7 cellular contexts compared by ENCODE assay signal in genomic region chr1:221045842-221046831, GRCh38.
DNase-seq lines count a peak whose midpoint lies in the region; ATAC-seq and TF ChIP-seq lines count a peak whose summit lies in the region.

No MANE protein-coding gene starts in this region.

- TF ChIP-seq CTCF in Panc1 (IDR thresholded peaks at IDR 0.05) (no peak), lower lobe of right lung (IDR thresholded peaks at IDR 0.05) (no peak)
- TF ChIP-seq CTCF in activated CD8-positive, alpha-beta T cell treated with anti-CD3 and anti-CD28 coated beads for 36 hours (IDR thresholded peaks at IDR 0.05) = no peak

- H3K4me3 ChIP-seq in Panc1 (ENCODE audit: low read depth in 2 of 2, low read length in 2 of 2) (no peak overlapping the region), lower lobe of right lung (no peak overlapping the region)

- H3K27ac Mint-ChIP-seq in activated CD8-positive, alpha-beta T cell treated with anti-CD3 and anti-CD28 coated beads for 36 hours = no peak overlapping the region

- POLR2A ChIA-PET in Panc1 (lab: Charles Lee) = no interaction called here
- POLR2A ChIA-PET in activated CD8-positive, alpha-beta T cell treated with anti-CD3 and anti-CD28 coated beads for 36 hours (lab: Charles Lee) = no interaction called here

- H3K27me3 ChIP-seq in Panc1 (ENCODE audit: control insufficient read depth, insufficient read depth, low read length) (no peaks in the 10 kb centered on the region), lower lobe of right lung (ENCODE audit: low read depth) (no peaks in the 10 kb centered on the region)

- DNase-seq in Panc1 (ENCODE audit: low read depth, low spot score) (peak; percentile 12), lower lobe of right lung (no peak), NCI-H1092 (lab: John Stamatoyannopoulos, UW) (no peak), activated gamma-delta T cell treated with Interleukin-2 at 50 U/mL for 16 hours (no peak)
- no peak for DNase-seq in activated CD8-positive, alpha-beta T cell treated with anti-CD3 and anti-CD28 coated beads for 36 hours

- BruUV-seq in Panc1 (replicated peaks; lab: Mats Ljungman, UMichigan) = no TSS peak

- H3K36me3 Mint-ChIP-seq in activated CD8-positive, alpha-beta T cell treated with anti-CD3 and anti-CD28 coated beads for 36 hours (ENCODE audit: low read depth) = no peaks in the 10 kb centered on the region

- peaks cover 4% of the 10 kb centered on the region for H3K27me3 Mint-ChIP-seq in activated CD8-positive, alpha-beta T cell treated with anti-CD3 and anti-CD28 coated beads for 36 hours

- peaks cover 5% of the 10 kb centered on the region for H3K9me3 Mint-ChIP-seq in activated CD8-positive, alpha-beta T cell treated with anti-CD3 and anti-CD28 coated beads for 36 hours

- in situ Hi-C loops in Panc1 (cut with HindIII; ENCODE audit: low pct_unique_long_range_greater_than_20kb, low sequenced_read_pairs) = no loop called here

- H3K4me1 ChIP-seq in Panc1 (ENCODE audit: control insufficient read depth, insufficient read depth, low read length) (no peaks in the 10 kb centered on the region), lower lobe of right lung (peaks cover 19% of the 10 kb centered on the region)

- H3K36me3 ChIP-seq in Panc1 (ENCODE audit: control insufficient read depth, insufficient read depth, low read length) = no peaks in the 10 kb centered on the region
- no peaks in the 10 kb centered on the region for H3K36me3 ChIP-seq in lower lobe of right lung

- intact Hi-C loops in Panc1 (cut with micrococcal nuclease; ENCODE audit: unreplicated experiment) = no loop called here
- intact Hi-C loops in lower lobe of right lung (cut with DNase I) = loop anchor here (10.0 kb wide), 1 partner anchor 151 kb away; no protein-coding TSS in a partner anchor
- intact Hi-C loops in activated CD8-positive, alpha-beta T cell treated with anti-CD3 and anti-CD28 coated beads for 36 hours (cut with micrococcal nuclease) = no loop called here

- CTCF ChIA-PET in Panc1 (lab: Charles Lee) = no interaction called here
- CTCF ChIA-PET in activated CD8-positive, alpha-beta T cell treated with anti-CD3 and anti-CD28 coated beads for 36 hours (lab: Charles Lee) = no interaction called here

- no peak overlapping the region for H3K27ac ChIP-seq in Panc1 (ENCODE audit: low read length)
- H3K27ac ChIP-seq in lower lobe of right lung = no peak overlapping the region

- peak; percentile 96 for ATAC-seq in GM19025 (IDR thresholded peaks at IDR 0.05; ENCODE audit: low read depth, unreplicated experiment)
- peak; percentile 91 for ATAC-seq in HG02938 (IDR thresholded peaks at IDR 0.05; ENCODE audit: unreplicated experiment)
- no peak for ATAC-seq in Panc1
- peak; percentile 61 to 68 for ATAC-seq in lower lobe of right lung
- no peak for ATAC-seq in activated CD8-positive, alpha-beta T cell treated with anti-CD3 and anti-CD28 coated beads for 36 hours

- H3K9me3 ChIP-seq in Panc1 (ENCODE audit: control insufficient read depth, insufficient read depth, low read depth, low read length) = no peaks in the 10 kb centered on the region
- H3K9me3 ChIP-seq in lower lobe of right lung = no peaks in the 10 kb centered on the region

- H3K4me3 Mint-ChIP-seq in activated CD8-positive, alpha-beta T cell treated with anti-CD3 and anti-CD28 coated beads for 36 hours = no peak overlapping the region

- H3K4me1 Mint-ChIP-seq in activated CD8-positive, alpha-beta T cell treated with anti-CD3 and anti-CD28 coated beads for 36 hours (ENCODE audit: low read depth) = no peaks in the 10 kb centered on the region

Comparison
In these comparisons a context has a peak if more than half of its experiments do, and no peak if none do; other contexts are left out.
1. ATAC-seq: peak in GM19025 (single experiment), HG02938 (single experiment) and lower lobe of right lung (2 of 2); none in Panc1 (single experiment) and activated CD8-positive, alpha-beta T cell treated with anti-CD3 and anti-CD28 coated beads for 36 hours (single experiment).